ENCODE assay signal across 1 cellular context in genomic region chr2:106193491-106193976, GRCh38.
TF ChIP-seq lines count a peak whose summit lies in the region.

No MANE protein-coding gene starts in this region.

TF ChIP-seq in GM12878, 131 proteins besides CTCF, POLR2A, EP300 and RAD21 (continued from another document):
- TF ChIP-seq POU2F2 (IDR thresholded peaks at IDR 0.05; ENCODE audit: borderline replicate concordance, low read depth, low read length) (no peak), ZNF217 (IDR thresholded peaks at IDR 0.05) (no peak), PAX5 (IDR thresholded peaks at IDR 0.05; ENCODE audit: borderline replicate concordance, low read depth, low read length) (no peak), ZZZ3 (IDR thresholded peaks at IDR 0.05; ENCODE audit: control insufficient read depth, insufficient read length, low read depth) (no peak), REST (IDR thresholded peaks at IDR 0.05; ENCODE audit: low read depth, low read length) (no peak), SUZ12 (IDR thresholded peaks at IDR 0.05; ENCODE audit: unreplicated experiment) (no peak), BCL3 (IDR thresholded peaks at IDR 0.05; ENCODE audit: borderline replicate concordance, insufficient read depth, low read depth, low read length, poor library complexity, severe bottlenecking) (no peak), IRF4 (IDR thresholded peaks at IDR 0.05; ENCODE audit: low read depth, low read length) (no peak), ZNF274 (IDR thresholded peaks at IDR 0.05; ENCODE audit: insufficient read depth, insufficient read length) (no peak)
- TF ChIP-seq, protein P1, sequence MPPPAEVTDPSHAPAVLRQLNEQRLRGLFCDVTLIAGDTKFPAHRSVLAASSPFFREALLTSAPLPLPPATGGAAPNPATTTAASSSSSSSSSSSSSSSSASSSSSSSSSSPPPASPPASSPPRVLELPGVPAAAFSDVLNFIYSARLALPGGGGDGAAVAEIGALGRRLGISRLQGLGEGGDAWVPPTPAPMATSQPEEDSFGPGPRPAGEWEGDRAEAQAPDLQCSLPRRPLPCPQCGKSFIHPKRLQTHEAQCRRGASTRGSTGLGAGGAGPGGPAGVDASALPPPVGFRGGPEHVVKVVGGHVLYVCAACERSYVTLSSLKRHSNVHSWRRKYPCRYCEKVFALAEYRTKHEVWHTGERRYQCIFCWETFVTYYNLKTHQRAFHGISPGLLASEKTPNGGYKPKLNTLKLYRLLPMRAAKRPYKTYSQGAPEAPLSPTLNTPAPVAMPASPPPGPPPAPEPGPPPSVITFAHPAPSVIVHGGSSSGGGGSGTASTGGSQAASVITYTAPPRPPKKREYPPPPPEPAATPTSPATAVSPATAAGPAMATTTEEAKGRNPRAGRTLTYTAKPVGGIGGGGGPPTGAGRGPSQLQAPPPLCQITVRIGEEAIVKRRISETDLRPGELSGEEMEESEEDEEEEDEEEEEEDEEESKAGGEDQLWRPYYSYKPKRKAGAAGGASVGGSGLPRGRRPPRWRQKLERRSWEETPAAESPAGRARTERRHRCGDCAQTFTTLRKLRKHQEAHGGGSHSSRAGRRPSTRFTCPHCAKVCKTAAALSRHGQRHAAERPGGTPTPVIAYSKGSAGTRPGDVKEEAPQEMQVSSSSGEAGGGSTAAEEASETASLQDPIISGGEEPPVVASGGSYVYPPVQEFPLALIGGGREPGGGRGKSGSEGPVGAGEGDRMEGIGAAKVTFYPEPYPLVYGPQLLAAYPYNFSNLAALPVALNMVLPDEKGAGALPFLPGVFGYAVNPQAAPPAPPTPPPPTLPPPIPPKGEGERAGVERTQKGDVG (CRISPR knock-in tag; IDR thresholded peaks at IDR 0.05) = no peak
TF ChIP-seq in GM12878: peak in this region for 7.
